31 cellular contexts compared by ENCODE assay signal in the genomic region with DNA sequence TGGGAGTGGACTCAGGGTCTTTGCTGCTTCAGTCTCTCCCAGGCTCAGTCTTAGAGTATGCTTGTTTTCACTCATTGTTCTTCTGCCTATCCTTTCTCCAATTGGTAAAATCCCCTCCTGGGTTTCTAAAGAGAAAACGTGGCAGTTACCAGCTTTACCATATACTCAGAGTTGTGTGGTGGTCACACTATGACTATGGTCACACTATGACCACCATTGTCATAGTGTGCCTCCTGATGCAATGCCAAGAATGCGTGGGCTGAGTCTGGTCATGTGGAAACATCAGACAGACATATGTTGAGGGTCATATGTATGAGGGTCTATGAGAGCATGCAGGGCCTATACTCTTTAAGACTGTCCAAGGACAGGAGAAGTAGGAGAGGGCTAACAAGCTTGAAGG.
"Had no signal": no experiment of that assay in that cellular context is flagged by ENCODE, and none has a peak within 500 bp of the region (broad histone marks: within the 10 kb centered on the region; RNA-seq: fewer than 3 reads in every experiment).

No MANE protein-coding gene starts in this region.

- H3K36me3 ChIP-seq: adrenal gland, cardiac muscle cell, colonic mucosa, gastroesophageal sphincter, neural progenitor cell, prostate gland, transverse colon had no signal

- H3K9me3 Mint-ChIP-seq: activated naive CD4-positive, alpha-beta T cell treated with anti-CD3 and anti-CD28 coated beads for 36 hours; activated naive CD8-positive, alpha-beta T cell treated with anti-CD3 and anti-CD28 coated beads for 36 hours; stimulated activated naive B cell treated with anti-CD40 and anti-IgM and Interleukin-4, amounts not matched to agents 10 μg/mL and 1 μg/mL and 100 μg/mL, for 72 hours had no signal

- H3K4me1 Mint-ChIP-seq: activated CD4-positive, alpha-beta T cell treated with anti-CD3 and anti-CD28 coated beads for 36 hours; activated naive CD8-positive, alpha-beta T cell treated with anti-CD3 and anti-CD28 coated beads for 36 hours had no signal

- H3K36me3 Mint-ChIP-seq: activated naive CD8-positive, alpha-beta T cell treated with anti-CD3 and anti-CD28 coated beads for 36 hours; immature natural killer cell; naive thymus-derived CD4-positive, alpha-beta T cell; stimulated activated naive B cell treated with anti-CD40 and anti-IgM and Interleukin-4, amounts not matched to agents 10 μg/mL and 1 μg/mL and 100 μg/mL, for 72 hours had no signal

- H3K27ac Mint-ChIP-seq: activated CD4-positive, alpha-beta T cell treated with anti-CD3 and anti-CD28 coated beads for 36 hours; activated naive CD4-positive, alpha-beta T cell treated with anti-CD3 and anti-CD28 coated beads for 36 hours; activated naive CD8-positive, alpha-beta T cell treated with anti-CD3 and anti-CD28 coated beads for 36 hours; immature natural killer cell; naive thymus-derived CD4-positive, alpha-beta T cell; neural progenitor cell; stimulated activated naive B cell treated with anti-CD40 and anti-IgM and Interleukin-4, amounts not matched to agents 10 μg/mL and 1 μg/mL and 100 μg/mL, for 72 hours had no signal

- H3K4me3 Mint-ChIP-seq: activated CD4-positive, alpha-beta T cell treated with anti-CD3 and anti-CD28 coated beads for 36 hours; activated naive CD4-positive, alpha-beta T cell treated with anti-CD3 and anti-CD28 coated beads for 36 hours; activated naive CD8-positive, alpha-beta T cell treated with anti-CD3 and anti-CD28 coated beads for 36 hours; immature natural killer cell; naive thymus-derived CD4-positive, alpha-beta T cell; neural progenitor cell; stimulated activated naive B cell treated with anti-CD40 and anti-IgM and Interleukin-4, amounts not matched to agents 10 μg/mL and 1 μg/mL and 100 μg/mL, for 72 hours had no signal

- H3K9me3 ChIP-seq: adrenal gland, body of pancreas, colonic mucosa, gastroesophageal sphincter, prostate gland, testis, transverse colon had no signal

- H3K27me3 ChIP-seq: adrenal gland, body of pancreas, cardiac muscle cell, colonic mucosa, dorsolateral prefrontal cortex, gastroesophageal sphincter, neural progenitor cell, testis, transverse colon had no signal

- H3K27ac ChIP-seq: adrenal gland, body of pancreas, cardiac muscle cell, colonic mucosa, dorsolateral prefrontal cortex, gastroesophageal sphincter, neural progenitor cell, testis had no signal

- H3K27me3 Mint-ChIP-seq: activated CD4-positive, alpha-beta T cell treated with anti-CD3 and anti-CD28 coated beads for 36 hours; activated naive CD8-positive, alpha-beta T cell treated with anti-CD3 and anti-CD28 coated beads for 36 hours; naive thymus-derived CD4-positive, alpha-beta T cell; stimulated activated naive B cell treated with anti-CD40 and anti-IgM and Interleukin-4, amounts not matched to agents 10 μg/mL and 1 μg/mL and 100 μg/mL, for 72 hours had no signal

- H3K4me3 ChIP-seq: adrenal gland, body of pancreas, cardiac muscle cell, colonic mucosa, dorsolateral prefrontal cortex, gastroesophageal sphincter, neural progenitor cell, prostate gland, skin epidermis, testis, transverse colon had no signal

- ATAC-seq: activated CD4-positive, alpha-beta T cell treated with anti-CD3 and anti-CD28 coated beads for 36 hours; body of pancreas; gastroesophageal sphincter; naive thymus-derived CD4-positive, alpha-beta T cell; sciatic nerve had no signal

- DNase-seq: activated CD4-positive, alpha-beta T cell treated with anti-CD3 and anti-CD28 coated beads for 36 hours; activated CD4-positive, alpha-beta T cell treated with anti-CD3 and anti-CD28 coated beads, Interleukin-2, amount 50 U/mL, for 48 hours; activated CD4-positive, CD25-positive, alpha-beta regulatory T cell; activated CD8-positive, alpha-beta memory T cell treated with anti-CD3 and anti-CD28 coated beads for 24 hours; activated effector memory CD4-positive, alpha-beta T cell treated with anti-CD3 and anti-CD28 coated beads, Interleukin-2, amount 50 U/mL, for 16 hours; activated naive CD4-positive, alpha-beta T cell treated with anti-CD3 and anti-CD28 coated beads for 36 hours; activated naive CD8-positive, alpha-beta T cell treated with anti-CD3 and anti-CD28 coated beads for 36 hours; adrenal gland; aorta; body of pancreas; cerebellar nuclear complex; colonic mucosa; dorsolateral prefrontal cortex; effector memory CD4-positive, alpha-beta T cell; hippocampal formation; immature natural killer cell; kidney; midbrain; naive thymus-derived CD4-positive, alpha-beta T cell; retina; stimulated activated CD4-positive, alpha-beta T cell treated with anti-CD3 and anti-CD28 coated beads, Interleukin-4, amount 100 ng/mL, for 24 hours; stimulated activated naive B cell treated with anti-CD40 and anti-IgM and Interleukin-4, amounts not matched to agents 10 μg/mL and 1 μg/mL and 100 μg/mL, for 72 hours; T-helper 1 cell; testis; transverse colon had no signal

- H3K4me1 ChIP-seq: colonic mucosa, neural progenitor cell, testis had no signal
